In the genomic region with DNA sequence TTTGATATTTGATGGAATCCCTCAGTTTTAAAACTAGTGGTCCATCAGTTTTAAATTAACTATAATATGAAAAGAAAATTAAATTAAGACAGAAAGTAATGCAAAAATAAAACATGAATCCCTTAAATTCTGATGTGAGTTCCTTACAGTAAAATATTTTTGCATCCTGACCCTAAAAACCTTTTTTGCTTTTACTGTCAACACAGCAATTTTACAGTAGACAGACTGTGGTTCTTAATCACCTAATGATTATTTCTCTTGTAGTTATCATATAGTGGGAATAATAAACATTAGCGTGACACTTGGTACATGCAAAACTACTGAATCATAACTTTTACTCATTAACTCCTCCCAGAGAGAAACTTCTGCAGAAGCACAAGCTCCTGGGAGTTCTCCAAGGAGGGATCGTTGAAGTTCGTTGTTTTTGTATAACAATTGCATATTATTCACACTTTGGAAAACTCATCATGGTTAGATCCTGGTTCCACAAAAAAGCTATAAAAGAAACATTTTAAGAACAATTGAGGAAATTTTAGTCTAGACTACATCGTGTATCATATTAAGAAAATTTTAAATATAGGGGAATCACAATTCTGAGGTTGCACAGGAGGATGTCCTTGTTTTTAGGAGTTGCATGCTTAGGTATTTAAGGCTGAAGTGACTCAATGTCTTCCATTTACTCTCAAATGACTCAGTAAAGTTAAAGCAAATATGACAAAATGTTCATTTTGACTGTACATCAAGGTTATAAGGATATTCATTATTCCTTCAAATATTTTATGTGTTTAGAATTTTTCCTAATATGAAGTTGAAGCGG, we compare ENCODE assay signal across 15 cellular contexts.
A peak's percentile ranks its signal among the peaks of the same experiment; 100 is the strongest.
DNase-seq lines count a peak whose midpoint lies in the region; ATAC-seq and TF ChIP-seq lines count a peak whose summit lies in the region.
"Had no signal": no experiment of that assay in that cellular context is flagged by ENCODE, and none has a peak within 500 bp of the region (broad histone marks: within the 10 kb centered on the region; RNA-seq: fewer than 3 reads in every experiment).

No MANE protein-coding gene starts in this region.

- H3K27me3 Mint-ChIP-seq in HFFc6 (ENCODE audit: insufficient read depth) (no peaks in the 10 kb centered on the region; the same call in 1 of the 2 replicates), nephron (ENCODE audit: low read depth) (no peaks in the 10 kb centered on the region)

- TF ChIP-seq CTCF in HFFc6 (IDR thresholded peaks at IDR 0.05) = no peak
- TF ChIP-seq CTCF in cardiac fibroblast (IDR thresholded peaks at IDR 0.05; ENCODE audit: low read depth, low read length) = no peak
- no peak for TF ChIP-seq CTCF in nephron (IDR thresholded peaks at IDR 0.05; ENCODE audit: unreplicated experiment in 3 of 3)
- TF ChIP-seq CTCF in GM10266 (IDR thresholded peaks at IDR 0.05; ENCODE audit: control insufficient read depth, insufficient read depth, low read depth, missing control alignments) = no peak

- H3K4me1 Mint-ChIP-seq in HFFc6 (ENCODE audit: low read depth) (peaks cover 46% of the 10 kb centered on the region), nephron (peaks cover 40% of the 10 kb centered on the region)

- H3K4me3 ChIP-seq in cardiac fibroblast (replicated peaks in 1 of 2; ENCODE audit: low read depth in 2 of 2, low read length in 2 of 2) = no peak overlapping the region
- H3K4me3 ChIP-seq: breast epithelium had no signal

- peak overlapping the region; percentile 83 for H3K27ac Mint-ChIP-seq in HFFc6
- H3K27ac Mint-ChIP-seq in nephron = peak overlapping the region in 2 of 3 experiments; percentile 78 to 83

- H3K4me3 Mint-ChIP-seq in HFFc6 (peak overlapping the region; percentile 61), nephron (no peak overlapping the region)
- H3K4me3 Mint-ChIP-seq: CD8-positive, alpha-beta T cell had no signal

- peak; percentile 33 for DNase-seq in AG20443 (ENCODE audit: low spot score)
- peak; percentile 49 for DNase-seq in HFFc6
- peak; percentile 34 to 37 for DNase-seq in cardiac fibroblast (ENCODE audit: low read depth in 2 of 2)
- DNase-seq in GM10266 (ENCODE audit: extremely low spot score) = no peak
- no peak for DNase-seq in HuH-7 (ENCODE audit: low spot score)
- DNase-seq in left lobe of liver (ENCODE audit: low spot score) = no peak
- DNase-seq: activated CD4-positive, CD25-positive, alpha-beta regulatory T cell; CD8-positive, alpha-beta T cell; GOT3; KBM-7; NCI-H1417; NCI-H345 had no signal

- H3K36me3 Mint-ChIP-seq in HFFc6 (ENCODE audit: low read depth) = peaks cover 8% of the 10 kb centered on the region
- H3K36me3 Mint-ChIP-seq in nephron (ENCODE audit: low read depth) = peaks cover 5% of the 10 kb centered on the region

- no peaks in the 10 kb centered on the region for H3K9me3 Mint-ChIP-seq in HFFc6
- H3K9me3 Mint-ChIP-seq in nephron = no peaks in the 10 kb centered on the region
- H3K9me3 Mint-ChIP-seq: CD8-positive, alpha-beta T cell had no signal

- ATAC-seq in HG02763 (IDR thresholded peaks at IDR 0.05; ENCODE audit: unreplicated experiment) = no peak
- ATAC-seq in left lobe of liver = no peak
- ATAC-seq: CD8-positive, alpha-beta T cell had no signal

Comparison
In these comparisons a context has a peak if more than half of its experiments do, and no peak if none do; other contexts are left out.
1. DNase-seq: peak in AG20443 (single experiment), HFFc6 (single experiment) and cardiac fibroblast (2 of 2); none in GM10266 (single experiment), HuH-7 (single experiment) and left lobe of liver (single experiment).